8 cellular contexts compared by ENCODE assay signal in the genomic region with DNA sequence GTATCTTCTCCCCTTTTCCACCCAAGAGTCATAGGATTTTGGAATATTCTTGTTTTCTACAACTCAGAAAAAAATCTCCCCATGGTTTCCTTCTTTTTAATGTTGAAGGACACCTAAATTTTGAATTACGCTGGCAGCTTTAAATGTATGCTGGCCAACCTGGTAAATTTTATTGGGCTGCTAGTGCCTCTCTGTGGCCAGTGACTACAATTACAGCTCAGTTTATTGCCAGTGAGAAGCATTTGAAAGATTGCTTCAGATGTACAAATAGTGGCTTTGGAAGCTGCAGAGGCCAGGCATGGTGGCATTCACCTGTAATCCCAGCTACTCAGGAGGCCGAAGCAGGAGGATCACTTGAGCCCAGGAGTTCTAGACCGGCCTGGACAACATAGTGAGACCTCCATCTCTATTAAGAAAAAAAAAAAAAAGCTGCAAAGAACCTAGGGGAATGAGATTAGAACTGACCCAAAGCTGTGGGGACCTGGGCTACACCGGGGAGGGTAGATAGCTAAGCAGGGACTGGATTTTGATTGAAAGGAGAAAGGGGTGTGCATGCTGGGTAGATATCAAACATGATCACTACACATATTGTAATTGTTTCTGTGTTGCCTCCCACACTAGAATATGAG. TPM values are rescaled to one million over a fixed set of nuclear protein-coding genes. Genes with fewer than 3 reads are reported as not detected.
DNase-seq lines count a peak whose midpoint lies in the region; ATAC-seq and TF ChIP-seq lines count a peak whose summit lies in the region.

No MANE protein-coding gene starts in this region.

- no peaks in the 10 kb centered on the region for H3K9me3 ChIP-seq in HAP-1
- no peaks in the 10 kb centered on the region for H3K9me3 ChIP-seq in RWPE2 (ENCODE audit: severe bottlenecking)
- no peaks in the 10 kb centered on the region for H3K9me3 ChIP-seq in cardiac muscle cell (ENCODE audit: low read depth)

- H3K27ac ChIP-seq in RWPE2 (ENCODE audit: poor library complexity, severe bottlenecking): no peak overlapping the region
- H3K27ac ChIP-seq in cardiac muscle cell: no peak overlapping the region

- no peaks in the 10 kb centered on the region for H3K36me3 ChIP-seq in HAP-1 (replicated peaks)
- no peaks in the 10 kb centered on the region for H3K36me3 ChIP-seq in RWPE2 (ENCODE audit: low read depth)
- H3K36me3 ChIP-seq in cardiac muscle cell: no peaks in the 10 kb centered on the region

- no peak overlapping the region for H3K27ac Mint-ChIP-seq in activated naive CD4-positive, alpha-beta T cell treated with anti-CD3 and anti-CD28 coated beads, Interleukin-2, amount 50 U/mL, for 72 hours

- H3K9me3 Mint-ChIP-seq in activated naive CD4-positive, alpha-beta T cell treated with anti-CD3 and anti-CD28 coated beads, Interleukin-2, amount 50 U/mL, for 72 hours: no peaks in the 10 kb centered on the region

- H3K4me1 ChIP-seq in HAP-1 (peaks cover 30% of the 10 kb centered on the region), RWPE2 (ENCODE audit: insufficient read depth, poor library complexity, severe bottlenecking) (no peaks in the 10 kb centered on the region), cardiac muscle cell (ENCODE audit: low read depth) (no peaks in the 10 kb centered on the region)

- peak; percentile 83 for ATAC-seq in RWPE2 (ENCODE audit: low read depth)
- peak; percentile 73 to 77 for ATAC-seq in activated naive CD4-positive, alpha-beta T cell treated with anti-CD3 and anti-CD28 coated beads, Interleukin-2, amount 50 U/mL, for 72 hours

- in situ Hi-C loops in HAP-1 (cut with MboI; ENCODE audit: low sequenced_read_pairs): loop anchor here (10.0 kb wide), 1 partner anchor 332 kb away; no protein-coding TSS in a partner anchor

- H3K4me3 ChIP-seq in HAP-1 (no peak overlapping the region), RWPE2 (ENCODE audit: severe bottlenecking) (no peak overlapping the region), cardiac muscle cell (no peak overlapping the region)

- H3K27me3 ChIP-seq in HAP-1 (ENCODE audit: low read depth) (no peaks in the 10 kb centered on the region), RWPE2 (ENCODE audit: insufficient read depth, poor library complexity, severe bottlenecking) (no peaks in the 10 kb centered on the region), cardiac muscle cell (peaks cover 9% of the 10 kb centered on the region)

- TF ChIP-seq CTCF in RWPE2 (IDR thresholded peaks at IDR 0.05; ENCODE audit: poor library complexity, severe bottlenecking): peak; percentile 90
- peak; percentile 74 for TF ChIP-seq CTCF in cardiac muscle cell (IDR thresholded peaks at IDR 0.05; ENCODE audit: low read depth, low read length)

- peak; percentile 61 for DNase-seq in NCI-H2171 treated with DMSO at 0.1 percent for 48 hours (lab: John Stamatoyannopoulos, UW)
- no peak for DNase-seq in NCI-H2171 (lab: John Stamatoyannopoulos, UW)
- DNase-seq in HAP-1 (ENCODE audit: low spot score in 2 of 2): peak; percentile 63 to 82
- DNase-seq in LHCN-M2 (ENCODE audit: low read depth): peak; percentile 61
- DNase-seq in RWPE2 (ENCODE audit: low spot score): no peak
- DNase-seq in activated naive CD4-positive, alpha-beta T cell treated with anti-CD3 and anti-CD28 coated beads, Interleukin-2, amount 50 U/mL, for 72 hours (ENCODE audit: low spot score in 2 of 2): peak in 1 of 2 donors; percentile 44
- peak; percentile 68 to 80 for DNase-seq in cardiac muscle cell (ENCODE audit: low read depth in 1 of 2, low spot score in 1 of 2)
- DNase-seq in pulmonary artery endothelial cell (ENCODE audit: low read depth, low spot score): peak; percentile 15

- H3K36me3 Mint-ChIP-seq in activated naive CD4-positive, alpha-beta T cell treated with anti-CD3 and anti-CD28 coated beads, Interleukin-2, amount 50 U/mL, for 72 hours: no peaks in the 10 kb centered on the region

RNA-seq across cellular contexts. Expression of a gene that starts 7.6 kb away (rescaled TPM):
- 29.9 and 37.0 TPM in 2 replicates for total RNA-seq in LHCN-M2 (2014; rRNA removed)
- polyA plus RNA-seq in LHCN-M2 (2012): 32.2 TPM
- total RNA-seq in activated naive CD4-positive, alpha-beta T cell treated with anti-CD3 and anti-CD28 coated beads, Interleukin-2, amount 50 U/mL, for 72 hours: 10 to 100 TPM; 62.6 to 88.4 TPM
- 16.7 and 21.8 TPM in 2 replicates for total RNA-seq in cardiac muscle cell
- 60.3 and 67.6 TPM in 2 replicates for polyA plus RNA-seq in cardiac muscle cell
- 28.8 and 50.8 TPM in 2 replicates for total RNA-seq in pulmonary artery endothelial cell

Comparison
In these comparisons a context has a peak if more than half of its experiments do, and no peak if none do; other contexts are left out.
1. DNase-seq: peak in NCI-H2171 treated with DMSO at 0.1 percent for 48 hours (single experiment), HAP-1 (2 of 2), LHCN-M2 (single experiment), cardiac muscle cell (2 of 2) and pulmonary artery endothelial cell (single experiment); none in NCI-H2171 (single experiment) and RWPE2 (single experiment).